In the genomic region with DNA sequence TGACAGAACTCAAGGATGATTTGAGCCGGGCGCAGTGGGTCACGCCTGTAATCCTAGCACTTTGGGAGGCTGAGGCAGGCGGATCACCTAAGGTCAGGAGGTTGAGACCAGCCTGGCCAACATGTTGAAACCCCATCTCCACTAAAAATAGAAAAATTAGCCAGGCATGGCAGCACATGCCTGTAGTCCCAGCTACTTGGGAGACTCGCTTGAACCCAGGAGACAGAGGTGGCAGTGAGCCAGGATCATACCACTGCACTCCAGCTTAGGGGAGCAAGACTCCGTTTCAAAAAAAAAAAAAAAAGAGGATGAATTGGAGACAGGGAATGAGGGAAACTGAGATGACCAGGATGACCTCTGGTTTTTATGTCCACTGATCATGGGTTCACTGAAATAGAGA, we compare ENCODE assay signal across 7 cellular contexts.
"Had no signal": no experiment of that assay in that cellular context is flagged by ENCODE, and none has a peak within 500 bp of the region (broad histone marks: within the 10 kb centered on the region; RNA-seq: fewer than 3 reads in every experiment).

No MANE protein-coding gene starts in this region.

- DNase-seq: GDM1, GF-D8 had no signal

- FAIRE-seq: G401.6, GM12878, GM12891, GM12892, GM18507 had no signal

- H3K4me3 ChIP-seq: GM12878 had no signal

- ATAC-seq: GM12878 had no signal
